In genomic region chr9:2641033-2641432, GRCh38 we compare ENCODE assay signal across 25 cellular contexts.
"Had no signal": no experiment of that assay in that cellular context is flagged by ENCODE, and none has a peak within 500 bp of the region (broad histone marks: within the 10 kb centered on the region; RNA-seq: fewer than 3 reads in every experiment).

No MANE protein-coding gene starts in this region.

- H3K4me1 ChIP-seq: suprapubic skin, tibial artery, upper lobe of right lung had no signal

- H3K9me3 ChIP-seq: lower lobe of right lung, right atrium auricular region, suprapubic skin, thoracic aorta, tibial artery, upper lobe of right lung had no signal

- DNase-seq: hippocampal formation; kidney glomerular epithelial cell; left cardiac atrium; lower lobe of right lung; mammary epithelial cell; mesenchymal stem cell; naive thymus-derived CD8-positive, alpha-beta T cell; nucleus accumbens; stimulated activated CD4-positive, alpha-beta T cell treated with anti-CD3 and anti-CD28 coated beads, Interleukin-12 subunit alpha, Interleukin-12 subunit beta, amount 100 ng/mL, for 4 hours; stimulated activated CD4-positive, alpha-beta T cell treated with anti-CD3 and anti-CD28 coated beads, Interleukin-15, amount 100 ng/mL, for 24 hours; stimulated activated CD4-positive, alpha-beta T cell treated with anti-CD3 and anti-CD28 coated beads, Interleukin-2, amount 100 ng/mL, for 24 hours; stimulated activated CD4-positive, alpha-beta T cell treated with anti-CD3 and anti-CD28 coated beads, Interleukin-4, amount 100 ng/mL, for 1 hour; stimulated activated naive B cell treated with anti-CD40 and anti-IgM and Interleukin-4, amounts not matched to agents 10 μg/mL and 1 μg/mL and 100 μg/mL, for 72 hours; stimulated activated naive CD8-positive, alpha-beta T cell treated with anti-CD3 and anti-CD28 coated beads, Interleukin-15, Interleukin-2, amounts not matched to agents 100 U/mL and 50 U/mL, for 24 hours; tibial artery; trophoblast cell; upper lobe of right lung had no signal

- H3K27me3 ChIP-seq: right atrium auricular region, suprapubic skin, tibial artery, upper lobe of right lung had no signal

- H3K4me3 ChIP-seq: lower lobe of right lung, right atrium auricular region, skin epidermis, suprapubic skin, thoracic aorta, tibial artery, upper lobe of right lung had no signal

- FAIRE-seq: keratinocyte, urothelium cell line had no signal

- H3K27ac ChIP-seq: lower lobe of right lung, parathyroid adenoma, right atrium auricular region, skin epidermis, suprapubic skin, thoracic aorta, tibial artery, upper lobe of right lung had no signal

- ATAC-seq: lower lobe of right lung; naive thymus-derived CD8-positive, alpha-beta T cell; sciatic nerve; stimulated activated naive B cell treated with anti-CD40 and anti-IgM and Interleukin-4, amounts not matched to agents 10 μg/mL and 1 μg/mL and 100 μg/mL, for 72 hours; stimulated activated naive CD8-positive, alpha-beta T cell treated with anti-CD3 and anti-CD28 coated beads, Interleukin-15, Interleukin-2, amounts not matched to agents 100 U/mL and 50 U/mL, for 24 hours; upper lobe of right lung had no signal
